In the genomic region with DNA sequence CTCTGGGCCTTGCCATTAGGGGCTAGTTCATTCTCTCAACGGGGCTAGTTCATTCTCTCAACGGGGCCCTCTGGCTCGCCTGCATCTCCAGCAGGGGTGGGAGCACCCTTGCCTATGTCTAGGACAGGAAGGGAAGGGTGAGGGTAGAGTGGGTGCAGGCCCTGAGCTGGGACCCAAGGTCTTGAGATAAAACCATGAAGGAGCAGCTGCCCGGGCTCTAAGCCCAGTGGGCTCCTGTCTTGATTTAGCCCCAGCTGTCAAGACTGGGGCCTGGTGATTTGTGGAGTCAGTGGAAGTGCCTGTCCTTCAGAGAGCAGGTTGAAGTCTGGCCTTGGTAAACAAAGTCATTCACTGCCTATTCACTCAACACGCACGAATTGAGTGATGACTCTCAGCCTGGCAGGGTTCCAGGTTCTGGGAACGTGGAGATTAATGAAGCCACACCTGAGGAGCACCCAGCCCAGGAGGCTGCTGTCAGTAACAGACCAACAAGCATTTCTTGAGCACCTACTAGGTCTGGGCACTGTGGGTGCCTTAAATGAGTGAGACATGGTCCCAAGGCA, we compare ENCODE assay signal across 22 cellular contexts. TPM values are rescaled to one million over a fixed set of nuclear protein-coding genes. Genes with fewer than 3 reads are reported as not detected.
DNase-seq lines count a peak whose midpoint lies in the region; FAIRE-seq and TF ChIP-seq lines count a peak whose summit lies in the region.
"Had no signal": no experiment of that assay in that cellular context is flagged by ENCODE, and none has a peak within 500 bp of the region (broad histone marks: within the 10 kb centered on the region; RNA-seq: fewer than 3 reads in every experiment).

No MANE protein-coding gene starts in this region.

- no peak for TF ChIP-seq EP300 in H1 (IDR thresholded peaks at IDR 0.05; ENCODE audit: borderline replicate concordance in 1 of 2, low read depth in 2 of 2, low read length in 2 of 2)
- no peak for TF ChIP-seq EP300 in tibial nerve (IDR thresholded peaks at IDR 0.05)

- POLR2A ChIA-PET in H1 (lab: Charles Lee; ENCODE audit: partially characterized antibody) = interaction anchor here (0.7 kb wide), 1 partner anchor 10 kb away, joined by 3 read pairs; no protein-coding TSS in a partner anchor

- H3K36me3 Mint-ChIP-seq in Calu3 (ENCODE audit: insufficient read depth, unreplicated experiment) = no peaks in the 10 kb centered on the region
- no peaks in the 10 kb centered on the region for H3K36me3 Mint-ChIP-seq in neural crest cell (ENCODE audit: low read depth)
- H3K36me3 Mint-ChIP-seq: activated CD4-positive, alpha-beta memory T cell treated with anti-CD3 and anti-CD28 coated beads for 36 hours; activated naive CD4-positive, alpha-beta T cell treated with anti-CD3 and anti-CD28 coated beads, Interleukin-2, amount 10 ng/mL, durations not matched to agents 7 days and 5 days had no signal

- CTCF ChIA-PET in Calu3 (lab: Charles Lee) (interaction anchor here (0.5 to 0.7 kb wide), 2 partner anchors 52 to 209 kb away, joined by 3 to 4 read pairs; no protein-coding TSS in a partner anchor), H1 (lab: Charles Lee; ENCODE audit: partially characterized antibody) (interaction anchor here (0.6 to 10.7 kb wide), 15 partner anchors 10 to 129 kb away, joined by 3 to 81 read pairs (median 4); no protein-coding TSS in a partner anchor)

- no peak overlapping the region for H2BK15ac ChIP-seq in H1 (ENCODE audit: low read length)

- H3K27ac ChIP-seq in H1 (ENCODE audit: low read depth, low read length) (no peak overlapping the region), tibial nerve (no peak overlapping the region), WERI-Rb-1 (no peak overlapping the region)
- H3K27ac ChIP-seq: SJCRH30 had no signal

- no peak for FAIRE-seq in H1 (lab: Jason Lieb, UNC)
- FAIRE-seq: GM18507 had no signal

- H3K9me3 Mint-ChIP-seq in Calu3 (ENCODE audit: low read depth, unreplicated experiment) (no peaks in the 10 kb centered on the region), neural crest cell (no peaks in the 10 kb centered on the region)
- H3K9me3 Mint-ChIP-seq: activated B cell treated with CpG ODN at 0.5 μM for 24 hours; activated CD4-positive, alpha-beta memory T cell treated with anti-CD3 and anti-CD28 coated beads for 36 hours; activated naive CD4-positive, alpha-beta T cell treated with anti-CD3 and anti-CD28 coated beads, Interleukin-2, amount 10 ng/mL, durations not matched to agents 7 days and 5 days; activated T-cell treated with anti-CD3 and anti-CD28 coated beads, Interleukin-2, amount 50 U/mL, for 24 hours had no signal

- peaks cover 0 to 30% (median 19%) of the 10 kb centered on the region in 4 experiments; a peak in 5 of 7 replicates for H3K27me3 ChIP-seq in H1 (replicated peaks in 1 of 4; ENCODE audit: control insufficient read depth in 3 of 4, extremely low read depth in 1 of 4, insufficient read depth in 3 of 4, low read length in 3 of 4)
- peaks cover 0 to 4% of the 10 kb centered on the region in 2 donors for H3K27me3 ChIP-seq in tibial nerve
- H3K27me3 ChIP-seq in WERI-Rb-1 (ENCODE audit: insufficient read depth, low read depth, severe bottlenecking) = no peaks in the 10 kb centered on the region
- H3K27me3 ChIP-seq: SJCRH30 had no signal

- H3K4me1 Mint-ChIP-seq in Calu3 (ENCODE audit: low read depth, unreplicated experiment) (no peaks in the 10 kb centered on the region), neural crest cell (peaks cover 9% of the 10 kb centered on the region)
- H3K4me1 Mint-ChIP-seq: activated naive CD4-positive, alpha-beta T cell treated with anti-CD3 and anti-CD28 coated beads, Interleukin-2, amount 10 ng/mL, durations not matched to agents 7 days and 5 days had no signal

- no peak overlapping the region for H2AFZ ChIP-seq in H1 (ENCODE audit: low read length)

- peak; percentile 38 for DNase-seq in Calu3
- peak; percentile 19 for DNase-seq in NCI-H2029 (lab: John Stamatoyannopoulos, UW)
- DNase-seq in H1 (ENCODE audit: low read depth in 1 of 2, low spot score in 2 of 2) = no peak
- DNase-seq in neural crest cell (ENCODE audit: low read depth, low spot score) = no peak
- DNase-seq in HuH-7.5 (ENCODE audit: low spot score) = no peak
- DNase-seq in tibial nerve (ENCODE audit: low spot score in 2 of 2) = no peak
- no peak for DNase-seq in WERI-Rb-1
- DNase-seq: activated B cell treated with CpG ODN at 0.5 μM for 24 hours; activated CD4-positive, alpha-beta memory T cell treated with anti-CD3 and anti-CD28 coated beads for 36 hours; activated naive CD4-positive, alpha-beta T cell treated with anti-CD3 and anti-CD28 coated beads, Interleukin-2, amount 10 ng/mL, durations not matched to agents 7 days and 5 days; activated T-cell treated with anti-CD3 and anti-CD28 coated beads, Interleukin-2, amount 50 U/mL, for 24 hours; anterior cingulate cortex; effector memory CD4-positive, alpha-beta T cell; Karpas-422; left ventricle myocardium superior; NCI-H1105; occipital lobe; retina; SJCRH30; stimulated activated CD4-positive, alpha-beta T cell treated with anti-CD3 and anti-CD28 coated beads, Interleukin-15, amount 100 ng/mL, for 24 hours; T-helper 17 cell had no signal

- TF ChIP-seq POLR2A in H1 (IDR thresholded peaks at IDR 0.05; ENCODE audit: control extremely low read depth in 1 of 2, low read depth in 2 of 2, low read length in 2 of 2) = no peak
- no peak for TF ChIP-seq POLR2A in tibial nerve (IDR thresholded peaks at IDR 0.05)

- H3K56ac ChIP-seq in H1 (replicated peaks; ENCODE audit: insufficient read length, low read depth, low read length) = no peak overlapping the region

- H2BK120ac ChIP-seq in H1 (replicated peaks; ENCODE audit: low read depth, low read length) = no peak overlapping the region

- H2BK12ac ChIP-seq in H1 (ENCODE audit: low read depth, low read length) = no peak overlapping the region

- H3K79me1 ChIP-seq in H1 (ENCODE audit: low read depth, low read length) = no peaks in the 10 kb centered on the region

- H3K18ac ChIP-seq in H1 (ENCODE audit: extremely low read depth, low read length) = no peak overlapping the region

- H3K27ac Mint-ChIP-seq in Calu3 (ENCODE audit: unreplicated experiment) (no peak overlapping the region), neural crest cell (ENCODE audit: unreplicated experiment) (peak overlapping the region; percentile 67)
- H3K27ac Mint-ChIP-seq: activated B cell treated with CpG ODN at 0.5 μM for 24 hours; activated CD4-positive, alpha-beta memory T cell treated with anti-CD3 and anti-CD28 coated beads for 36 hours; activated naive CD4-positive, alpha-beta T cell treated with anti-CD3 and anti-CD28 coated beads, Interleukin-2, amount 10 ng/mL, durations not matched to agents 7 days and 5 days; activated T-cell treated with anti-CD3 and anti-CD28 coated beads, Interleukin-2, amount 50 U/mL, for 24 hours; T-helper 17 cell had no signal

- no peak overlapping the region for H2BK20ac ChIP-seq in H1 (ENCODE audit: low read length)

- no peak overlapping the region for H4K5ac ChIP-seq in H1 (ENCODE audit: insufficient read length, low read depth, low read length)

- H3K14ac ChIP-seq in H1 (ENCODE audit: insufficient read length) = no peak overlapping the region

- intact Hi-C loops in Calu3 (cut with micrococcal nuclease; ENCODE audit: unreplicated experiment) = no loop called here

- no peak overlapping the region for H3K23ac ChIP-seq in H1 (ENCODE audit: insufficient read length)

- no peak overlapping the region for H3K4me2 ChIP-seq in H1 (ENCODE audit: insufficient read depth in 1 of 2, low read depth in 2 of 2, low read length in 2 of 2)

- H3K4ac ChIP-seq in H1 (replicated peaks; ENCODE audit: insufficient read length, low read depth, low read length) = no peak overlapping the region

- no peak for TF ChIP-seq RAD21 in H1 (IDR thresholded peaks at IDR 0.05 in 1 of 2, conservative IDR thresholded peaks at IDR 0.05 in 1 of 2; ENCODE audit: low read depth in 2 of 2, low read length in 2 of 2)

- no peaks in the 10 kb centered on the region for H3K36me3 ChIP-seq in H1 (ENCODE audit: control insufficient read depth in 2 of 4, insufficient read depth in 4 of 4, low read length in 3 of 4)
- no peaks in the 10 kb centered on the region for H3K36me3 ChIP-seq in tibial nerve
- H3K36me3 ChIP-seq in WERI-Rb-1 = no peaks in the 10 kb centered on the region
- H3K36me3 ChIP-seq: SJCRH30 had no signal

- no peaks in the 10 kb centered on the region for H3K79me2 ChIP-seq in H1 (ENCODE audit: control insufficient read depth in 1 of 2, insufficient read depth in 2 of 2, low read length in 2 of 2)

- peaks cover 0 to 2% of the 10 kb centered on the region in 2 experiments for H4K20me1 ChIP-seq in H1 (replicated peaks in 1 of 2; ENCODE audit: control insufficient read depth in 1 of 2, insufficient read depth in 2 of 2, low read length in 2 of 2)

- H3K4me3 ChIP-seq in H1 (ENCODE audit: extremely low read depth in 1 of 4, insufficient read depth in 2 of 4, low read depth in 3 of 4, low read length in 4 of 4) = no peak overlapping the region
- H3K4me3 ChIP-seq in tibial nerve = no peak overlapping the region
- no peak overlapping the region for H3K4me3 ChIP-seq in WERI-Rb-1 (ENCODE audit: low read depth, low read length)
- H3K4me3 ChIP-seq: SJCRH30 had no signal

- 0 out of 2 replicates have a peak overlapping the region, but pooled peaks have one; percentile 9 for H4K8ac ChIP-seq in H1 (ENCODE audit: extremely low read depth, insufficient read depth, low read length)

- H4K91ac ChIP-seq in H1 (replicated peaks; ENCODE audit: insufficient read length, low read length) = no peak overlapping the region

- H2AK5ac ChIP-seq in H1 (ENCODE audit: low read depth, low read length) = no peak overlapping the region

- no peak overlapping the region for H3K9ac ChIP-seq in H1 (replicated peaks in 1 of 4; ENCODE audit: extremely low read depth in 1 of 4, low read depth in 3 of 4, low read length in 3 of 4)

- no peaks in the 10 kb centered on the region for H3K9me3 ChIP-seq in H1 (ENCODE audit: insufficient read depth in 2 of 2, low read depth in 1 of 2, low read length in 1 of 2)
- H3K9me3 ChIP-seq in tibial nerve = no peaks in the 10 kb centered on the region
- H3K9me3 ChIP-seq in WERI-Rb-1 (ENCODE audit: severe bottlenecking) = peaks cover 2% of the 10 kb centered on the region
- H3K9me3 ChIP-seq: SJCRH30 had no signal

- H3K4me1 ChIP-seq in H1 (replicated peaks in 1 of 4; ENCODE audit: control insufficient read depth in 3 of 4, insufficient read depth in 4 of 4, low read length in 3 of 4) = peaks cover 0 to 5% (median 0%) of the 10 kb centered on the region in 4 experiments; a peak in 3 of 7 replicates
- no peaks in the 10 kb centered on the region for H3K4me1 ChIP-seq in tibial nerve
- H3K4me1 ChIP-seq: SJCRH30 had no signal

- WGBS in H1 (ENCODE audit: extremely low coverage in 1 of 2, insufficient coverage in 1 of 2, insufficient read length in 1 of 2, insufficient replicate concordance in 2 of 2, low coverage in 1 of 2, low lambda C conversion rate in 2 of 2, missing lambda C conversion rate in 1 of 2), 2 experiments = 90% methylated on average over 7 of the region's 7 CpGs; no CpG with 5 or more reads in 1 of the 2 experiments
- WGBS in tibial nerve, 2 donors = 60 to 70% methylated on average over 6 to 7 of the region's 7 CpGs

- H3K27me3 Mint-ChIP-seq in Calu3 (ENCODE audit: unreplicated experiment) (peaks cover 40% of the 10 kb centered on the region), neural crest cell (ENCODE audit: low read depth) (no peaks in the 10 kb centered on the region)
- H3K27me3 Mint-ChIP-seq: activated B cell treated with CpG ODN at 0.5 μM for 24 hours; activated CD4-positive, alpha-beta memory T cell treated with anti-CD3 and anti-CD28 coated beads for 36 hours had no signal

- BruUV-seq in Calu3 (replicated peaks; lab: Mats Ljungman, UMichigan) = no TSS peak

- H2BK5ac ChIP-seq in H1 (ENCODE audit: low read depth, low read length) = no peak overlapping the region; the same call in 1 of the 2 replicates

- H3K23me2 ChIP-seq in H1 (ENCODE audit: low read depth, low read length) = no peaks in the 10 kb centered on the region

- H3K4me3 Mint-ChIP-seq in Calu3 (ENCODE audit: low read depth, unreplicated experiment) (no peak overlapping the region), neural crest cell (no peak overlapping the region)
- H3K4me3 Mint-ChIP-seq: activated B cell treated with CpG ODN at 0.5 μM for 24 hours; activated CD4-positive, alpha-beta memory T cell treated with anti-CD3 and anti-CD28 coated beads for 36 hours; activated naive CD4-positive, alpha-beta T cell treated with anti-CD3 and anti-CD28 coated beads, Interleukin-2, amount 10 ng/mL, durations not matched to agents 7 days and 5 days; activated T-cell treated with anti-CD3 and anti-CD28 coated beads, Interleukin-2, amount 50 U/mL, for 24 hours; T-helper 17 cell had no signal

- TF ChIP-seq CTCF in Calu3 (IDR thresholded peaks at IDR 0.05; ENCODE audit: unreplicated experiment) = no peak
- no peak for TF ChIP-seq CTCF in H1 (IDR thresholded peaks at IDR 0.05; ENCODE audit: control extremely low read depth in 1 of 3, insufficient read depth in 1 of 3, low read depth in 1 of 3, low read length in 3 of 3)
- no peak for TF ChIP-seq CTCF in neural crest cell (conservative IDR thresholded peaks at IDR 0.05)
- no peak for TF ChIP-seq CTCF in tibial nerve (IDR thresholded peaks at IDR 0.05)
- TF ChIP-seq CTCF in WERI-Rb-1 (IDR thresholded peaks at IDR 0.05; ENCODE audit: low read depth, low read length) = no peak

RNA-seq across cellular contexts. Expression of a gene that starts 35.4 kb away (rescaled TPM):
- total RNA-seq in Calu3 (2022) (5.2 and 6.1 TPM in 2 replicates), neural crest cell (8.4 and 9.3 TPM in 2 replicates), tibial nerve (under 1 TPM; 0.21 to 0.90 (median 0.73) TPM)
- 1.3 and 2.0 TPM in 2 replicates for total RNA-seq in H1 (2021; fragmentation: NEBNext Ultra II Directional; extraction: Animal tissue kit (Norgen Biotek cat#: 25700))
- 0.56 and 0.96 TPM in 2 replicates for polyA plus RNA-seq in H1 (2011; rRNA removed)
- polyA plus RNA-seq in H1 (2011; cell fraction: cytosol; rRNA removed) = 1.00 TPM
- polyA plus RNA-seq in H1 (2011; cell fraction: nucleus; rRNA removed) = 1.2 TPM
- 0.40 to 1.3 TPM (median 0.77 TPM) in 4 replicates for polyA plus RNA-seq in H1 (2012, experiment 1 of 2)
- 0.76 TPM for polyA plus RNA-seq in H1 (2012, experiment 2 of 2)
- polyA plus RNA-seq in H1 (2013, experiment 1 of 2) = 5.2 TPM
- polyA plus RNA-seq in H1 (2013, experiment 2 of 2) = 6.7 TPM
- 0.71 and 0.91 TPM in 2 replicates for polyA minus RNA-seq in H1 (2011; rRNA and poly(A)+ RNA removed)
- polyA minus RNA-seq in H1 (2011; cell fraction: cytosol; rRNA and poly(A)+ RNA removed) = 0.66 TPM
- 0.60 TPM for polyA minus RNA-seq in H1 (2011; cell fraction: nucleus; rRNA and poly(A)+ RNA removed)
- total RNA-seq: T-helper 17 cell had no signal

Comparison
In these comparisons a context has a peak if more than half of its experiments do, and no peak if none do; other contexts are left out.
1. DNase-seq: peak in Calu3 (single experiment) and NCI-H2029 (single experiment); none in H1 (0 of 2), neural crest cell (single experiment), HuH-7.5 (single experiment), tibial nerve (0 of 2) and WERI-Rb-1 (single experiment).